1 cellular context compared by ENCODE assay signal in genomic region chr11:102166175-102166574, GRCh38.
TF ChIP-seq lines count a peak whose summit lies in the region.

No MANE protein-coding gene starts in this region.

TF ChIP-seq in GM23338, 12 proteins besides CTCF, POLR2A, EP300 and RAD21 (continued from another document):
- TF ChIP-seq, protein P1, sequence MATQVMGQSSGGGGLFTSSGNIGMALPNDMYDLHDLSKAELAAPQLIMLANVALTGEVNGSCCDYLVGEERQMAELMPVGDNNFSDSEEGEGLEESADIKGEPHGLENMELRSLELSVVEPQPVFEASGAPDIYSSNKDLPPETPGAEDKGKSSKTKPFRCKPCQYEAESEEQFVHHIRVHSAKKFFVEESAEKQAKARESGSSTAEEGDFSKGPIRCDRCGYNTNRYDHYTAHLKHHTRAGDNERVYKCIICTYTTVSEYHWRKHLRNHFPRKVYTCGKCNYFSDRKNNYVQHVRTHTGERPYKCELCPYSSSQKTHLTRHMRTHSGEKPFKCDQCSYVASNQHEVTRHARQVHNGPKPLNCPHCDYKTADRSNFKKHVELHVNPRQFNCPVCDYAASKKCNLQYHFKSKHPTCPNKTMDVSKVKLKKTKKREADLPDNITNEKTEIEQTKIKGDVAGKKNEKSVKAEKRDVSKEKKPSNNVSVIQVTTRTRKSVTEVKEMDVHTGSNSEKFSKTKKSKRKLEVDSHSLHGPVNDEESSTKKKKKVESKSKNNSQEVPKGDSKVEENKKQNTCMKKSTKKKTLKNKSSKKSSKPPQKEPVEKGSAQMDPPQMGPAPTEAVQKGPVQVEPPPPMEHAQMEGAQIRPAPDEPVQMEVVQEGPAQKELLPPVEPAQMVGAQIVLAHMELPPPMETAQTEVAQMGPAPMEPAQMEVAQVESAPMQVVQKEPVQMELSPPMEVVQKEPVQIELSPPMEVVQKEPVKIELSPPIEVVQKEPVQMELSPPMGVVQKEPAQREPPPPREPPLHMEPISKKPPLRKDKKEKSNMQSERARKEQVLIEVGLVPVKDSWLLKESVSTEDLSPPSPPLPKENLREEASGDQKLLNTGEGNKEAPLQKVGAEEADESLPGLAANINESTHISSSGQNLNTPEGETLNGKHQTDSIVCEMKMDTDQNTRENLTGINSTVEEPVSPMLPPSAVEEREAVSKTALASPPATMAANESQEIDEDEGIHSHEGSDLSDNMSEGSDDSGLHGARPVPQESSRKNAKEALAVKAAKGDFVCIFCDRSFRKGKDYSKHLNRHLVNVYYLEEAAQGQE (IDR thresholded peaks at IDR 0.05; ENCODE audit: unreplicated experiment) = no peak
- TF ChIP-seq JUNB (IDR thresholded peaks at IDR 0.05; ENCODE audit: unreplicated experiment) = no peak
- TF ChIP-seq CREB1 (CRISPR knock-in tag; IDR thresholded peaks at IDR 0.05; ENCODE audit: low read depth) = no peak
- TF ChIP-seq, protein P2, sequence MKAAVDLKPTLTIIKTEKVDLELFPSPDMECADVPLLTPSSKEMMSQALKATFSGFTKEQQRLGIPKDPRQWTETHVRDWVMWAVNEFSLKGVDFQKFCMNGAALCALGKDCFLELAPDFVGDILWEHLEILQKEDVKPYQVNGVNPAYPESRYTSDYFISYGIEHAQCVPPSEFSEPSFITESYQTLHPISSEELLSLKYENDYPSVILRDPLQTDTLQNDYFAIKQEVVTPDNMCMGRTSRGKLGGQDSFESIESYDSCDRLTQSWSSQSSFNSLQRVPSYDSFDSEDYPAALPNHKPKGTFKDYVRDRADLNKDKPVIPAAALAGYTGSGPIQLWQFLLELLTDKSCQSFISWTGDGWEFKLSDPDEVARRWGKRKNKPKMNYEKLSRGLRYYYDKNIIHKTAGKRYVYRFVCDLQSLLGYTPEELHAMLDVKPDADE (IDR thresholded peaks at IDR 0.05) = no peak
- no peak for TF ChIP-seq ZNF114 (CRISPR knock-in tag; IDR thresholded peaks at IDR 0.05)
- no peak for TF ChIP-seq NANOG (IDR thresholded peaks at IDR 0.05; ENCODE audit: borderline replicate concordance)
- TF ChIP-seq EZH2phosphoT487 (IDR thresholded peaks at IDR 0.05; ENCODE audit: unreplicated experiment) = no peak
- TF ChIP-seq EZH2 (IDR thresholded peaks at IDR 0.05; ENCODE audit: low read depth, unreplicated experiment) = no peak
- TF ChIP-seq POLR2AphosphoS5 (IDR thresholded peaks at IDR 0.05; ENCODE audit: low read depth) = no peak
- TF ChIP-seq STAT1 (IDR thresholded peaks at IDR 0.05; ENCODE audit: unreplicated experiment) = no peak
- TF ChIP-seq ZNF331 (CRISPR knock-in tag; IDR thresholded peaks at IDR 0.05; ENCODE audit: low read depth) = no peak
